Comparison of ENCODE assay signal across 22 cellular contexts in the genomic region with DNA sequence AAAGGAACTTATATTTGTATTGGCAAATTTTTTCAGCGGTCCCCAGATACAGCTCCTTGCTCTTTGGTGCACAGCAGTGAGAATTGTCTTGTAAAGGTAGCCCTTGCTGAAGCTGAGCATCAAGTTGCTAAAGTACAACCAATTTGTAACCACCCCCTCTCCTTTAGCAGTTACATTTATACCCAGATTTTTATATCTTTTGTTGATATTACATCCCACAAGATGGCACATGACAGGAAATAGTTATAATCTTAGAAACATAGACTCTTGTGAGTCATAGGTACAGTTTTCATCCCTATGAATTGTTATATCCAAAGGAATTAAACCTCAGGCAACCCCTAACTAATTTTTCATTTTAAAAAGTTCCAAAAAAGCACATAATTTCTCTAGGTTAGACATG.
"Had no signal": no experiment of that assay in that cellular context is flagged by ENCODE, and none has a peak within 500 bp of the region (broad histone marks: within the 10 kb centered on the region; RNA-seq: fewer than 3 reads in every experiment).

No MANE protein-coding gene starts in this region.

- H3K4me3 Mint-ChIP-seq: activated CD4-positive, alpha-beta T cell treated with anti-CD3 and anti-CD28 coated beads, Interleukin-2, amount 10 ng/mL, durations not matched to agents 24 days and 14 days; activated CD8-positive, alpha-beta T cell treated with anti-CD3 and anti-CD28 coated beads, Interleukin-2, amount 10 ng/mL, durations not matched to agents 7 days and 5 days; activated T-cell treated with anti-CD3 and anti-CD28 coated beads, Interleukin-2, amount 50 U/mL, for 24 hours; T-cell had no signal

- H3K27ac ChIP-seq: breast epithelium, gastroesophageal sphincter, heart left ventricle, tibial artery had no signal

- FAIRE-seq: endothelial cell of umbilical vein, urothelium cell line had no signal

- H3K36me3 Mint-ChIP-seq: T-cell had no signal

- DNase-seq: activated CD4-positive, alpha-beta T cell treated with anti-CD3 and anti-CD28 coated beads, Interleukin-2, amount 10 ng/mL, durations not matched to agents 24 days and 14 days; activated CD8-positive, alpha-beta T cell treated with anti-CD3 and anti-CD28 coated beads, Interleukin-2, amount 10 ng/mL, durations not matched to agents 7 days and 5 days; activated naive CD4-positive, alpha-beta T cell treated with Interleukin-2 at 50 U/mL for 16 hours; activated T-cell treated with anti-CD3 and anti-CD28 coated beads, Interleukin-2, amount 50 U/mL, for 24 hours; aorta; dermis blood vessel endothelial cell; effector memory CD4-positive, alpha-beta T cell; heart left ventricle; left ventricle myocardium superior; occipital lobe; retina; stimulated activated CD4-positive, alpha-beta T cell treated with anti-CD3 and anti-CD28 coated beads, Interleukin-12 subunit alpha, Interleukin-12 subunit beta, amount 100 ng/mL, for 4 hours; stimulated activated CD4-positive, alpha-beta T cell treated with anti-CD3 and anti-CD28 coated beads, Interleukin-1b, Interleukin-23, amount 100 ng/mL, for 48 hours; stimulated activated CD8-positive, alpha-beta memory T cell treated with anti-CD3 and anti-CD28 coated beads, Interleukin-4, amount 100 ng/mL, for 48 hours; stimulated activated naive CD4-positive, alpha-beta T cell; T-cell; tibial artery had no signal

- H3K4me3 ChIP-seq: breast epithelium, gastroesophageal sphincter, heart left ventricle, tibial artery had no signal

- H3K27me3 Mint-ChIP-seq: activated CD4-positive, alpha-beta T cell treated with anti-CD3 and anti-CD28 coated beads, Interleukin-2, amount 10 ng/mL, durations not matched to agents 24 days and 14 days; activated T-cell treated with anti-CD3 and anti-CD28 coated beads, Interleukin-2, amount 50 U/mL, for 24 hours; T-cell had no signal

- H3K9me3 ChIP-seq: breast epithelium, gastroesophageal sphincter, tibial artery had no signal

- H3K9me3 Mint-ChIP-seq: activated CD4-positive, alpha-beta T cell treated with anti-CD3 and anti-CD28 coated beads, Interleukin-2, amount 10 ng/mL, durations not matched to agents 24 days and 14 days; activated T-cell treated with anti-CD3 and anti-CD28 coated beads, Interleukin-2, amount 50 U/mL, for 24 hours had no signal

- H3K27ac Mint-ChIP-seq: activated CD4-positive, alpha-beta T cell treated with anti-CD3 and anti-CD28 coated beads, Interleukin-2, amount 10 ng/mL, durations not matched to agents 24 days and 14 days; activated CD8-positive, alpha-beta T cell treated with anti-CD3 and anti-CD28 coated beads, Interleukin-2, amount 10 ng/mL, durations not matched to agents 7 days and 5 days; activated T-cell treated with anti-CD3 and anti-CD28 coated beads, Interleukin-2, amount 50 U/mL, for 24 hours; activated T-helper 2 cell treated with anti-CD3 and anti-CD28 coated beads, Interferon-gamma antibody, Interleukin-2, Interleukin-4, amounts not matched to agents 10 μg/mL and 5 μg/mL and 100 μg/mL, durations not matched to agents 14 hours and 24 hours and 36 hours; T-cell had no signal

- ATAC-seq: activated CD8-positive, alpha-beta T cell treated with anti-CD3 and anti-CD28 coated beads, Interleukin-2, amount 10 ng/mL, durations not matched to agents 7 days and 5 days; gastroesophageal sphincter; heart left ventricle; left ventricle myocardium superior; T-cell had no signal

- H3K4me1 Mint-ChIP-seq: activated CD4-positive, alpha-beta T cell treated with anti-CD3 and anti-CD28 coated beads, Interleukin-2, amount 10 ng/mL, durations not matched to agents 24 days and 14 days; T-cell had no signal

- H3K27me3 ChIP-seq: breast epithelium, gastroesophageal sphincter, heart left ventricle, tibial artery had no signal

- H3K36me3 ChIP-seq: breast epithelium, gastroesophageal sphincter, heart left ventricle, tibial artery had no signal

- H3K4me1 ChIP-seq: breast epithelium, gastroesophageal sphincter, heart left ventricle, tibial artery had no signal
